In genomic region chr15:91589360-91589759, GRCh38 we compare ENCODE assay signal across 17 cellular contexts.
DNase-seq lines count a peak whose midpoint lies in the region; ATAC-seq, FAIRE-seq and TF ChIP-seq lines count a peak whose summit lies in the region.
"Had no signal": no experiment of that assay in that cellular context is flagged by ENCODE, and none has a peak within 500 bp of the region (broad histone marks: within the 10 kb centered on the region; RNA-seq: fewer than 3 reads in every experiment).

No MANE protein-coding gene starts in this region.

- no peak overlapping the region for H3K27ac Mint-ChIP-seq in chondrocyte (ENCODE audit: unreplicated experiment)
- H3K27ac Mint-ChIP-seq: CD8-positive, alpha-beta T cell had no signal

- peak; percentile 33 for DNase-seq in DMS53 (lab: John Stamatoyannopoulos, UW)
- DNase-seq in DMS53 treated with DMSO at 0.1 percent for 48 hours (lab: John Stamatoyannopoulos, UW; ENCODE audit: unreplicated experiment) = no peak
- DNase-seq in stimulated activated CD4-positive, alpha-beta T cell treated with anti-CD3 and anti-CD28 coated beads, Interleukin-1b, Interleukin-23, amount 100 ng/mL, for 48 hours = peak; percentile 30
- DNase-seq in stimulated activated CD4-positive, alpha-beta T cell treated with anti-CD3 and anti-CD28 coated beads, Interleukin-4, amount 100 ng/mL, for 1 hour = no peak
- DNase-seq in chondrocyte (ENCODE audit: low spot score) = no peak
- DNase-seq in GM19239 (ENCODE audit: insufficient read length, low spot score) = no peak
- DNase-seq: CD8-positive, alpha-beta T cell; dermis blood vessel endothelial cell; esophagus squamous epithelium; hippocampal formation; NCI-H1694; substantia nigra; SW 1271 had no signal

- H3K9me3 Mint-ChIP-seq in chondrocyte (ENCODE audit: low read depth) = peaks cover 6% of the 10 kb centered on the region
- H3K9me3 Mint-ChIP-seq: CD8-positive, alpha-beta T cell had no signal

- H3K27me3 Mint-ChIP-seq in chondrocyte (ENCODE audit: low read depth) = peaks cover 7% of the 10 kb centered on the region

- peak; percentile 27 for TF ChIP-seq CTCF in chondrocyte (IDR thresholded peaks at IDR 0.05)

- no peak overlapping the region for H3K4me3 Mint-ChIP-seq in chondrocyte (ENCODE audit: unreplicated experiment)
- H3K4me3 Mint-ChIP-seq: CD8-positive, alpha-beta T cell had no signal

- H3K4me1 Mint-ChIP-seq in chondrocyte (ENCODE audit: low read depth) = no peaks in the 10 kb centered on the region

- H3K36me3 Mint-ChIP-seq in chondrocyte (ENCODE audit: low read depth) = no peaks in the 10 kb centered on the region
- H3K36me3 Mint-ChIP-seq: CD8-positive, alpha-beta T cell had no signal

- no peak for FAIRE-seq in GM19239 (lab: Jason Lieb, UNC)
- FAIRE-seq: GM12891 had no signal

- ATAC-seq in HG03460 (IDR thresholded peaks at IDR 0.05; ENCODE audit: unreplicated experiment) = no peak
- ATAC-seq in HG03139 (IDR thresholded peaks at IDR 0.05; ENCODE audit: unreplicated experiment) = no peak
- ATAC-seq: CD8-positive, alpha-beta T cell; left lobe of liver had no signal

Comparison
In these comparisons a context has a peak if more than half of its experiments do, and no peak if none do; other contexts are left out.
1. DNase-seq: peak in DMS53 (single experiment) and stimulated activated CD4-positive, alpha-beta T cell treated with anti-CD3 and anti-CD28 coated beads, Interleukin-1b, Interleukin-23, amount 100 ng/mL, for 48 hours (single experiment); none in DMS53 treated with DMSO at 0.1 percent for 48 hours (single experiment), stimulated activated CD4-positive, alpha-beta T cell treated with anti-CD3 and anti-CD28 coated beads, Interleukin-4, amount 100 ng/mL, for 1 hour (single experiment), chondrocyte (single experiment) and GM19239 (single experiment).